9 cellular contexts compared by ENCODE assay signal in genomic region chr7:23469961-23470250, GRCh38. TPM values are rescaled to one million over a fixed set of nuclear protein-coding genes. Genes with fewer than 3 reads are reported as not detected.
DNase-seq lines count a peak whose midpoint lies in the region; ATAC-seq and TF ChIP-seq lines count a peak whose summit lies in the region.
"Had no signal": no experiment of that assay in that cellular context is flagged by ENCODE, and none has a peak within 500 bp of the region (broad histone marks: within the 10 kb centered on the region; RNA-seq: fewer than 3 reads in every experiment).

No MANE protein-coding gene starts in this region.

- H3K79me1 ChIP-seq in mesenchymal stem cell (replicated peaks; ENCODE audit: low read length, poor library complexity, severe bottlenecking) = peaks cover under 1% of the 10 kb centered on the region

- WGBS in mesenchymal stem cell = 0% methylated on average over 8 of the region's 18 CpGs
- whole genome bisulfite sequencing in prostate gland = 5% methylated on average over 18 of the region's 18 CpGs

- H3K36me3 Mint-ChIP-seq in activated naive CD8-positive, alpha-beta T cell treated with anti-CD3 and anti-CD28 coated beads, Interleukin-2, amount 10 ng/mL, durations not matched to agents 7 days and 5 days = peaks cover 1% of the 10 kb centered on the region

- no peak for ATAC-seq in activated naive CD8-positive, alpha-beta T cell treated with anti-CD3 and anti-CD28 coated beads, Interleukin-2, amount 10 ng/mL, durations not matched to agents 7 days and 5 days (ENCODE audit: low read depth)

- H4K8ac ChIP-seq in mesenchymal stem cell (ENCODE audit: low read length) = peak overlapping the region; percentile 39

- H3K4me3 ChIP-seq in AG04449 (ENCODE audit: low read depth, low read length) (peak overlapping the region; percentile 71), HFF-Myc (replicated peaks; ENCODE audit: low read depth, low read length) (peak overlapping the region; percentile 76), mesenchymal stem cell (ENCODE audit: insufficient read depth in 1 of 2, low read depth in 1 of 2, low read length in 2 of 2) (peak overlapping the region; percentile 78 to 81), prostate gland (no peak overlapping the region)

- peak overlapping the region; percentile 96 for H4K91ac ChIP-seq in mesenchymal stem cell (ENCODE audit: low read length)

- POLR2A ChIA-PET in AG04449 (lab: Yijun Ruan, JAX) = interaction anchor here (1.2 kb wide), 1 partner anchor 15 kb away, joined by 3 read pairs; no protein-coding TSS in a partner anchor
- POLR2A ChIA-PET in activated naive CD8-positive, alpha-beta T cell treated with anti-CD3 and anti-CD28 coated beads, Interleukin-2, amount 10 ng/mL, durations not matched to agents 7 days and 5 days (lab: Charles Lee) = interaction anchor here (0.5 to 2.3 kb wide), 4 partner anchors 16 to 126 kb away, joined by 3 to 6 read pairs (median 3); no protein-coding TSS in a partner anchor

- TF ChIP-seq CTCF in AG04449 (IDR thresholded peaks at IDR 0.05; ENCODE audit: insufficient read depth, low read length, missing control alignments) = no peak
- TF ChIP-seq CTCF in HFF-Myc (IDR thresholded peaks at IDR 0.05; ENCODE audit: low read depth, low read length, missing control alignments) = no peak
- no peak for TF ChIP-seq CTCF in prostate gland (IDR thresholded peaks at IDR 0.05)

- intact Hi-C loops in prostate gland (cut with DNase I) = no loop called here

- TF ChIP-seq POLR2A in prostate gland (IDR thresholded peaks at IDR 0.05) = no peak

- H2BK15ac ChIP-seq in mesenchymal stem cell (ENCODE audit: low read depth, poor library complexity, severe bottlenecking) = no peak overlapping the region

- H3K27ac Mint-ChIP-seq in activated naive CD8-positive, alpha-beta T cell treated with anti-CD3 and anti-CD28 coated beads, Interleukin-2, amount 10 ng/mL, durations not matched to agents 7 days and 5 days = peak overlapping the region; percentile 69

- H3K4me2 ChIP-seq in mesenchymal stem cell (ENCODE audit: low read length, poor library complexity, severe bottlenecking) = peak overlapping the region; percentile 88

- H3K4me1 Mint-ChIP-seq in activated naive CD8-positive, alpha-beta T cell treated with anti-CD3 and anti-CD28 coated beads, Interleukin-2, amount 10 ng/mL, durations not matched to agents 7 days and 5 days = peaks cover 36% of the 10 kb centered on the region

- H3K9ac ChIP-seq in mesenchymal stem cell (ENCODE audit: low read length) = peak overlapping the region; percentile 69

- peak overlapping the region; percentile 92 for H3K27ac ChIP-seq in mesenchymal stem cell (ENCODE audit: low read length, poor library complexity, severe bottlenecking)
- H3K27ac ChIP-seq in prostate gland = no peak overlapping the region
- H3K27ac ChIP-seq: vagina had no signal

- peak overlapping the region; percentile 88 for H3K4me3 Mint-ChIP-seq in activated naive CD8-positive, alpha-beta T cell treated with anti-CD3 and anti-CD28 coated beads, Interleukin-2, amount 10 ng/mL, durations not matched to agents 7 days and 5 days

- H3K27me3 ChIP-seq in mesenchymal stem cell (ENCODE audit: control insufficient read depth in 1 of 2, insufficient read depth in 1 of 2, low read length in 2 of 2) = peaks cover 0 to 90% of the 10 kb centered on the region in 2 experiments
- peaks cover 75% of the 10 kb centered on the region for H3K27me3 ChIP-seq in prostate gland (replicated peaks; ENCODE audit: insufficient read depth)

- no peak overlapping the region for H2AK5ac ChIP-seq in mesenchymal stem cell (ENCODE audit: low read length, severe bottlenecking)

- peak overlapping the region in 1 of 2 experiments; percentile 39 for H2BK12ac ChIP-seq in mesenchymal stem cell (ENCODE audit: low read length in 2 of 2)

- peak overlapping the region; percentile 94 for H2BK120ac ChIP-seq in mesenchymal stem cell (ENCODE audit: low read depth, low read length)

- CTCF ChIA-PET in AG04449 (lab: Yijun Ruan, JAX) = interaction anchor here (0.7 to 1.5 kb wide), 3 partner anchors 17 to 194 kb away, joined by 3 to 6 read pairs (median 3); no protein-coding TSS in a partner anchor

- no peaks in the 10 kb centered on the region for H3K9me3 ChIP-seq in mesenchymal stem cell (ENCODE audit: control insufficient read depth, low read length)
- H3K9me3 ChIP-seq in prostate gland = no peaks in the 10 kb centered on the region
- H3K9me3 ChIP-seq: vagina had no signal

- H2AFZ ChIP-seq in mesenchymal stem cell (ENCODE audit: low read depth, low read length) = no peak overlapping the region

- DNase-seq in AG04449 (ENCODE audit: low read depth, low spot score) (no peak), HFF-Myc (ENCODE audit: extremely low read depth, low read depth) (no peak), mesenchymal stem cell (peak; percentile 60), prostate gland (ENCODE audit: low spot score) (no peak), AG08396 (ENCODE audit: low spot score) (no peak), SKM-1 (lab: John Stamatoyannopoulos, UW; ENCODE audit: unreplicated experiment) (no peak), AML-193 (lab: John Stamatoyannopoulos, UW) (no peak)
- no peak for DNase-seq in activated naive CD8-positive, alpha-beta T cell treated with anti-CD3 and anti-CD28 coated beads, Interleukin-2, amount 10 ng/mL, durations not matched to agents 7 days and 5 days

- H3K9me3 Mint-ChIP-seq in activated naive CD8-positive, alpha-beta T cell treated with anti-CD3 and anti-CD28 coated beads, Interleukin-2, amount 10 ng/mL, durations not matched to agents 7 days and 5 days = no peaks in the 10 kb centered on the region

- peaks cover 79% of the 10 kb centered on the region for H3K27me3 Mint-ChIP-seq in activated naive CD8-positive, alpha-beta T cell treated with anti-CD3 and anti-CD28 coated beads, Interleukin-2, amount 10 ng/mL, durations not matched to agents 7 days and 5 days

- peak overlapping the region; percentile 78 to 98 for H3K4ac ChIP-seq in mesenchymal stem cell (ENCODE audit: low read depth in 1 of 2, low read length in 2 of 2)

- peak overlapping the region in 1 of 2 experiments; percentile 72 for H3K14ac ChIP-seq in mesenchymal stem cell (ENCODE audit: low read length in 2 of 2)

- no peak overlapping the region for H3K23ac ChIP-seq in mesenchymal stem cell (ENCODE audit: low read length in 2 of 2)

- H3K18ac ChIP-seq in mesenchymal stem cell (ENCODE audit: low read depth in 1 of 2, low read length in 2 of 2) = peak overlapping the region; percentile 97 to 99

- H3K36me3 ChIP-seq in mesenchymal stem cell (ENCODE audit: control insufficient read depth in 1 of 2, insufficient read depth in 2 of 2, low read depth in 1 of 2, low read length in 2 of 2) (no peaks in the 10 kb centered on the region), prostate gland (no peaks in the 10 kb centered on the region)
- H3K36me3 ChIP-seq: vagina had no signal

- H3K4me1 ChIP-seq in mesenchymal stem cell (ENCODE audit: control insufficient read depth, insufficient read depth, low read depth, low read length) = peaks cover 11% of the 10 kb centered on the region
- peaks cover 9% of the 10 kb centered on the region for H3K4me1 ChIP-seq in prostate gland (replicated peaks)

- peak overlapping the region; percentile 4 for H2BK5ac ChIP-seq in mesenchymal stem cell (ENCODE audit: low read depth, low read length, poor library complexity, severe bottlenecking)

RNA-seq across cellular contexts. Expression of gene IGF2BP3, which starts 0.4 kb away (rescaled TPM):
- under 1 TPM; 0.37 to 0.94 TPM for total RNA-seq in activated naive CD8-positive, alpha-beta T cell treated with anti-CD3 and anti-CD28 coated beads, Interleukin-2, amount 10 ng/mL, durations not matched to agents 7 days and 5 days
- 122 TPM for polyA plus RNA-seq in mesenchymal stem cell (2013, experiment 1 of 2)
- 117 TPM for polyA plus RNA-seq in mesenchymal stem cell (2013, experiment 2 of 2)
- total RNA-seq in prostate gland = 1 to 10 TPM in 1 of 2 donors, not detected in 1; 9.6 TPM

Comparison
In these comparisons a context has a peak if more than half of its experiments do, and no peak if none do; other contexts are left out.
1. H3K4me3 ChIP-seq: peak in AG04449 (single experiment), HFF-Myc (single experiment) and mesenchymal stem cell (2 of 2); none in prostate gland (0 of 2).